Comparison of ENCODE assay signal across 13 cellular contexts in genomic region chr4:121421594-121421993, GRCh38. TPM values are rescaled to one million over a fixed set of nuclear protein-coding genes. Genes with fewer than 3 reads are reported as not detected.
DNase-seq lines count a peak whose midpoint lies in the region; ATAC-seq, FAIRE-seq and TF ChIP-seq lines count a peak whose summit lies in the region.
"Had no signal": no experiment of that assay in that cellular context is flagged by ENCODE, and none has a peak within 500 bp of the region (broad histone marks: within the 10 kb centered on the region; RNA-seq: fewer than 3 reads in every experiment).

No MANE protein-coding gene starts in this region.

- TF ChIP-seq CTCF in HCT116 (IDR thresholded peaks at IDR 0.05 in 2 of 3, conservative IDR thresholded peaks at IDR 0.05 in 1 of 3; ENCODE audit: borderline replicate concordance in 1 of 3, insufficient read depth in 1 of 3, low read depth in 2 of 3, low read length in 2 of 3) (peak; percentile 54 to 76 (median 59); a peak in 5 of 6 replicates), VCaP (conservative IDR thresholded peaks at IDR 0.05) (peak; percentile 27; the same call in 1 of the 2 replicates), keratinocyte (optimal IDR thresholded peaks at IDR 0.05 in 1 of 3, IDR thresholded peaks at IDR 0.05 in 1 of 3, conservative IDR thresholded peaks at IDR 0.05 in 1 of 3; ENCODE audit: extremely low read depth in 1 of 3, insufficient read depth in 2 of 3, low read length in 3 of 3) (peak in 2 of 3 experiments; percentile 32 to 37)

- H3K36me3 ChIP-seq in HCT116 (ENCODE audit: control insufficient read depth in 1 of 2, insufficient read depth in 2 of 2, low read length in 2 of 2): no peaks in the 10 kb centered on the region
- H3K36me3 ChIP-seq in keratinocyte (ENCODE audit: control insufficient read depth in 2 of 2, extremely low read depth in 1 of 2, insufficient read depth in 2 of 2, low read length in 2 of 2): no peaks in the 10 kb centered on the region
- H3K36me3 ChIP-seq: ovary had no signal

- H3K4me3 ChIP-seq in HCT116 (replicated peaks in 1 of 2; ENCODE audit: low read depth in 1 of 2, low read length in 2 of 2) (no peak overlapping the region), keratinocyte (ENCODE audit: control insufficient read depth in 2 of 3, extremely low read depth in 1 of 3, insufficient read depth in 2 of 3, low read depth in 1 of 3, low read length in 3 of 3) (no peak overlapping the region)
- H3K4me3 ChIP-seq: ovary had no signal

- no peak for FAIRE-seq in keratinocyte (lab: Jason Lieb, UNC)

- POLR2A ChIA-PET in HCT116 (lab: Charles Lee): no interaction called here

- ATAC-seq in HCT116: no peak
- ATAC-seq in activated T-helper 17 cell treated with anti-CD3 and anti-CD28 coated beads, Interleukin-2, amount 50 U/mL, for 72 hours (replicated peaks): no peak
- no peak for ATAC-seq in HG03565 (IDR thresholded peaks at IDR 0.05; ENCODE audit: unreplicated experiment)

- peaks cover 11% of the 10 kb centered on the region for H3K27me3 Mint-ChIP-seq in activated T-helper 17 cell treated with anti-CD3 and anti-CD28 coated beads, Interleukin-2, amount 50 U/mL, for 72 hours

- BruUV-seq in HCT116 (replicated peaks; lab: Mats Ljungman, UMichigan): no TSS peak

- no peaks in the 10 kb centered on the region for H3K9me3 Mint-ChIP-seq in activated T-helper 17 cell treated with anti-CD3 and anti-CD28 coated beads, Interleukin-2, amount 50 U/mL, for 72 hours
- H3K9me3 Mint-ChIP-seq: activated T-cell treated with anti-CD3 and anti-CD28 coated beads, Interleukin-2, amount 50 U/mL, for 24 hours had no signal

- H2AFZ ChIP-seq in HCT116 (ENCODE audit: low read depth, low read length, poor library complexity, severe bottlenecking) (no peak overlapping the region), keratinocyte (ENCODE audit: control insufficient read depth, low read length) (no peak overlapping the region)

- no peaks in the 10 kb centered on the region for H3K9me1 ChIP-seq in keratinocyte (ENCODE audit: control insufficient read depth, extremely low read depth, insufficient read depth, low read length)

- H3K4me1 Mint-ChIP-seq in activated T-helper 17 cell treated with anti-CD3 and anti-CD28 coated beads, Interleukin-2, amount 50 U/mL, for 72 hours: no peaks in the 10 kb centered on the region

- no peak overlapping the region for H3K27ac Mint-ChIP-seq in activated T-helper 17 cell treated with anti-CD3 and anti-CD28 coated beads, Interleukin-2, amount 50 U/mL, for 72 hours
- H3K27ac Mint-ChIP-seq: activated T-cell treated with anti-CD3 and anti-CD28 coated beads, Interleukin-2, amount 50 U/mL, for 24 hours had no signal

- H3K9me3 ChIP-seq in HCT116 (ENCODE audit: control insufficient read depth in 1 of 2, insufficient read depth in 1 of 2, low read depth in 1 of 2, low read length in 2 of 2): no peaks in the 10 kb centered on the region
- no peaks in the 10 kb centered on the region for H3K9me3 ChIP-seq in keratinocyte (ENCODE audit: control insufficient read depth, low read depth, low read length)
- H3K9me3 ChIP-seq: ovary had no signal

- H3K9me2 ChIP-seq in HCT116 (ENCODE audit: insufficient read depth): no peaks in the 10 kb centered on the region

- intact Hi-C loops in HCT116 (cut with micrococcal nuclease): loop anchor here (2.0 to 5.0 kb wide), 2 partner anchors 51 to 229 kb away; no protein-coding TSS in a partner anchor

- no peaks in the 10 kb centered on the region for H3K27me3 ChIP-seq in HCT116 (ENCODE audit: insufficient read depth, low read length)
- no peaks in the 10 kb centered on the region for H3K27me3 ChIP-seq in keratinocyte (ENCODE audit: control insufficient read depth, extremely low read depth, insufficient read depth, low read length)
- H3K27me3 ChIP-seq: ovary had no signal

- H3K36me3 Mint-ChIP-seq in activated T-helper 17 cell treated with anti-CD3 and anti-CD28 coated beads, Interleukin-2, amount 50 U/mL, for 72 hours (ENCODE audit: low read depth): no peaks in the 10 kb centered on the region

- DNase-seq in COR-L47 (lab: John Stamatoyannopoulos, UW) (peak; percentile 23), HCT116 (ENCODE audit: low read depth, low spot score) (peak; percentile 13), keratinocyte (ENCODE audit: low read depth, low spot score) (no peak), GOT3 (lab: John Stamatoyannopoulos, UW) (no peak)
- no peak for DNase-seq in stimulated activated naive CD4-positive, alpha-beta T cell (lab: John Stamatoyannopoulos, UW)
- DNase-seq: activated T-cell treated with anti-CD3 and anti-CD28 coated beads, Interleukin-2, amount 50 U/mL, for 24 hours; effector CD4-positive, alpha-beta T cell; NCI-H1694; ovary had no signal

- H3K4me1 ChIP-seq in HCT116 (ENCODE audit: control insufficient read depth in 1 of 2, insufficient read depth in 2 of 2, low read length in 2 of 2) (no peaks in the 10 kb centered on the region), keratinocyte (ENCODE audit: control insufficient read depth, extremely low read depth, insufficient read depth, low read length) (no peaks in the 10 kb centered on the region)

- H3K9ac ChIP-seq in HCT116 (ENCODE audit: low read length) (no peak overlapping the region), keratinocyte (ENCODE audit: control insufficient read depth, extremely low read depth, insufficient read depth, low read length) (no peak overlapping the region)

- H3K79me2 ChIP-seq in HCT116 (ENCODE audit: insufficient read depth, low read length): no peaks in the 10 kb centered on the region
- no peaks in the 10 kb centered on the region for H3K79me2 ChIP-seq in keratinocyte (ENCODE audit: control insufficient read depth, insufficient read depth, low read length)

- no peak overlapping the region for H3K4me2 ChIP-seq in HCT116 (ENCODE audit: low read length)
- no peak overlapping the region for H3K4me2 ChIP-seq in keratinocyte (ENCODE audit: control insufficient read depth, extremely low read depth, insufficient read depth, low read depth, low read length)

- no peak overlapping the region for H3K4me3 Mint-ChIP-seq in activated T-helper 17 cell treated with anti-CD3 and anti-CD28 coated beads, Interleukin-2, amount 50 U/mL, for 72 hours
- H3K4me3 Mint-ChIP-seq: activated T-cell treated with anti-CD3 and anti-CD28 coated beads, Interleukin-2, amount 50 U/mL, for 24 hours had no signal

- no peak overlapping the region for H3K27ac ChIP-seq in HCT116 (ENCODE audit: low read depth, low read length)
- H3K27ac ChIP-seq in VCaP: no peak overlapping the region
- H3K27ac ChIP-seq in keratinocyte (ENCODE audit: control insufficient read depth, insufficient read depth, low read length): no peak overlapping the region
- H3K27ac ChIP-seq: ovary had no signal

- no peak for TF ChIP-seq POLR2A in HCT116 (IDR thresholded peaks at IDR 0.05; ENCODE audit: borderline replicate concordance, extremely low read depth, insufficient read depth, insufficient read length)

- dilution Hi-C loops in keratinocyte (cut with MboI; ENCODE audit: extremely low pct_ligation_motif_present, low sequenced_read_pairs): no loop called here

- peak; percentile 71 for TF ChIP-seq RAD21 in HCT116 (IDR thresholded peaks at IDR 0.05; ENCODE audit: low read depth)

- RAD21 ChIA-PET in HCT116 (lab: Charles Lee; ENCODE audit: low non-redundant PET in 1 of 2, low total read pairs in 2 of 2, uncharacterized antibody in 2 of 2, unreplicated experiment in 2 of 2): interaction anchor here in 1 of 2 experiments (0.6 to 1.0 kb wide), 2 partner anchors 41 to 51 kb away, joined by 3 to 4 read pairs; no protein-coding TSS in a partner anchor

- CTCF ChIA-PET in HCT116 (lab: Charles Lee): interaction anchor here (0.6 to 3.2 kb wide), 8 partner anchors 27 to 315 kb away, joined by 3 to 28 read pairs (median 3); no protein-coding TSS in a partner anchor

- H4K20me1 ChIP-seq in HCT116 (ENCODE audit: insufficient read depth): no peaks in the 10 kb centered on the region
- no peaks in the 10 kb centered on the region for H4K20me1 ChIP-seq in keratinocyte (ENCODE audit: control insufficient read depth, extremely low read depth, insufficient read depth, low read length)

TF ChIP-seq in HCT116, 20 proteins besides CTCF, POLR2A, EP300 and RAD21 (continues in another document):
- TF ChIP-seq SP1 (IDR thresholded peaks at IDR 0.05; ENCODE audit: low read depth) (no peak), ZFX (IDR thresholded peaks at IDR 0.05) (no peak), ELF1 (IDR thresholded peaks at IDR 0.05; ENCODE audit: borderline replicate concordance, low read depth) (no peak), CEBPB (IDR thresholded peaks at IDR 0.05; ENCODE audit: low read depth) (no peak), CBX3 (IDR thresholded peaks at IDR 0.05; ENCODE audit: low read depth) (no peak), TCF7L2 (IDR thresholded peaks at IDR 0.05; ENCODE audit: borderline replicate concordance, extremely low read depth, insufficient read depth, insufficient read length) (no peak), YY1 (IDR thresholded peaks at IDR 0.05; ENCODE audit: extremely low read depth, insufficient replicate concordance, low read depth, low read length) (no peak), JUND (IDR thresholded peaks at IDR 0.05) (no peak)

RNA-seq across cellular contexts. Expression of gene QRFPR, which starts 40.8 kb away (rescaled TPM):
- total RNA-seq in HCT116 (2021; ENCODE audit: unreplicated experiment): not detected
- not detected in 2 replicates for polyA plus RNA-seq in HCT116 (2012)
- polyA plus RNA-seq in keratinocyte: 0.06 to 0.38 TPM (median 0.26 TPM) in 3 replicates
- polyA plus RNA-seq in keratinocyte (2011; ENCODE audit: low read depth): not detected
- 0.05 and 0.07 TPM in 2 replicates for polyA plus RNA-seq in keratinocyte (2011; cell fraction: cytosol; rRNA removed)
- 0.08 TPM in 1 of 2 replicates, not detected in the other for polyA plus RNA-seq in keratinocyte (2011; cell fraction: nucleus; rRNA removed)
- 0.25 TPM in 1 of 2 replicates, not detected in the other for polyA plus RNA-seq in keratinocyte (2012; ENCODE audit: low replicate concordance)
- 0.16 TPM in 1 of 3 replicates, not detected in the others for polyA minus RNA-seq in keratinocyte
- not detected for polyA minus RNA-seq in keratinocyte (2011; cell fraction: cytosol; rRNA and poly(A)+ RNA removed)
- not detected in 2 replicates for polyA minus RNA-seq in keratinocyte (2011; cell fraction: nucleus; rRNA and poly(A)+ RNA removed)
- not detected for total RNA-seq in activated T-helper 17 cell treated with anti-CD3 and anti-CD28 coated beads, Interleukin-2, amount 50 U/mL, for 72 hours
- total RNA-seq: T-helper 1 cell treated with Interleukin-12 subunit alpha and Interleukin-12 subunit beta and Interleukin-4 antibody, amounts not matched to agents 30 ng/mL and 1 ng/mL, for 36 hours had no signal

Comparison
In these comparisons a context has a peak if more than half of its experiments do, and no peak if none do; other contexts are left out.
1. DNase-seq: peak in COR-L47 (single experiment) and HCT116 (single experiment); none in keratinocyte (single experiment), GOT3 (single experiment) and stimulated activated naive CD4-positive, alpha-beta T cell (0 of 6).
2. Peak in every context shown above with its lines, with median percentiles within 50 percentile points of each other: CTCF ChIP-seq.